In genomic region chr11:35243774-35244173, GRCh38 we compare ENCODE assay signal across 36 cellular contexts.
"Had no signal": no experiment of that assay in that cellular context is flagged by ENCODE, and none has a peak within 500 bp of the region (broad histone marks: within the 10 kb centered on the region; RNA-seq: fewer than 3 reads in every experiment).

No MANE protein-coding gene starts in this region.

- H3K4me1 ChIP-seq: adrenal gland, breast epithelium, colonic mucosa had no signal

- H3K4me3 Mint-ChIP-seq: activated B cell treated with CpG ODN at 0.5 μM for 24 hours; activated CD8-positive, alpha-beta T cell treated with anti-CD3 and anti-CD28 coated beads for 36 hours; activated naive CD8-positive, alpha-beta T cell treated with anti-CD3 and anti-CD28 coated beads for 36 hours; activated T-cell treated with anti-CD3 and anti-CD28 coated beads, Interleukin-2, amount 50 U/mL, for 4 hours; brain; T-helper 1 cell treated with Interleukin-12 subunit alpha and Interleukin-12 subunit beta and Interleukin-4 antibody, amounts not matched to agents 30 μg/mL and 1 μg/mL, for 36 hours; T-helper 2 cell treated with Interferon-gamma antibody and Interleukin-4, amounts not matched to agents 5 μg/mL and 100 μg/mL, for 36 hours had no signal

- H3K9me3 ChIP-seq: adrenal gland, breast epithelium, colonic mucosa, esophagus squamous epithelium, gastroesophageal sphincter, heart right ventricle had no signal

- H3K27ac Mint-ChIP-seq: activated B cell treated with CpG ODN at 0.5 μM for 24 hours; brain; T-helper 2 cell treated with Interferon-gamma antibody and Interleukin-4, amounts not matched to agents 5 μg/mL and 100 μg/mL, for 36 hours had no signal

- FAIRE-seq: endometrium, endothelial cell of umbilical vein had no signal

- H3K36me3 ChIP-seq: adrenal gland, breast epithelium, cardiac muscle cell, colonic mucosa, esophagus squamous epithelium, gastroesophageal sphincter, heart right ventricle, WERI-Rb-1 had no signal

- H3K9me3 Mint-ChIP-seq: activated B cell treated with CpG ODN at 0.5 μM for 24 hours; activated T-helper 17 cell treated with anti-CD3 and anti-CD28 coated beads, Interleukin-2, amount 50 U/mL, for 72 hours; brain had no signal

- H3K27me3 Mint-ChIP-seq: activated B cell treated with CpG ODN at 0.5 μM for 24 hours; activated CD8-positive, alpha-beta T cell treated with anti-CD3 and anti-CD28 coated beads for 36 hours; activated naive CD4-positive, alpha-beta T cell treated with anti-CD3 and anti-CD28 coated beads, Interleukin-2, amount 50 U/mL, for 24 hours; activated naive CD8-positive, alpha-beta T cell treated with anti-CD3 and anti-CD28 coated beads, Interleukin-2, amount 50 U/mL, for 24 hours; activated T-helper 17 cell treated with anti-CD3 and anti-CD28 coated beads, Interleukin-2, amount 50 U/mL, for 72 hours had no signal

- H3K27me3 ChIP-seq: adrenal gland, breast epithelium, cardiac muscle cell, colonic mucosa, esophagus squamous epithelium, gastroesophageal sphincter, heart right ventricle had no signal

- H3K4me1 Mint-ChIP-seq: activated B cell treated with CpG ODN at 0.5 μM for 24 hours, brain had no signal

- DNase-seq: activated B cell treated with CpG ODN at 0.5 μM for 24 hours; activated CD4-positive, alpha-beta T cell treated with anti-CD3 and anti-CD28 coated beads for 48 hours; activated CD4-positive, alpha-beta T cell treated with anti-CD3 and anti-CD28 coated beads, Interleukin-2, amount 50 U/mL, for 1 hour; activated CD4-positive, alpha-beta T cell treated with anti-CD3 and anti-CD28 coated beads, Interleukin-2, amount 50 U/mL, for 48 hours; activated CD8-positive, alpha-beta memory T cell treated with anti-CD3 and anti-CD28 coated beads for 24 hours; activated CD8-positive, alpha-beta T cell treated with anti-CD3 and anti-CD28 coated beads for 36 hours; activated effector memory CD4-positive, alpha-beta T cell treated with Interleukin-2 at 50 U/mL for 16 hours; activated gamma-delta T cell treated with Interleukin-2 at 50 U/mL for 16 hours; activated naive CD4-positive, alpha-beta T cell treated with Interleukin-2 at 50 U/mL for 16 hours; activated naive CD8-positive, alpha-beta T cell treated with anti-CD3 and anti-CD28 coated beads for 36 hours; activated naive CD8-positive, alpha-beta T cell treated with anti-CD3 and anti-CD28 coated beads, Interleukin-2, amount 50 U/mL, for 24 hours; activated T-cell treated with anti-CD3 and anti-CD28 coated beads, Interleukin-2, amount 50 U/mL, for 4 hours; adrenal gland; amygdala; aorta; central memory CD4-positive, alpha-beta T cell; cerebellar nuclear complex; colonic mucosa; effector CD8-positive, alpha-beta T cell; esophagus squamous epithelium; foreskin melanocyte; heart right ventricle; T1000; WERI-Rb-1 had no signal

- H3K36me3 Mint-ChIP-seq: activated naive CD4-positive, alpha-beta T cell treated with anti-CD3 and anti-CD28 coated beads, Interleukin-2, amount 50 U/mL, for 24 hours; brain had no signal

- H3K27ac ChIP-seq: adrenal gland, breast epithelium, cardiac muscle cell, colonic mucosa, epithelial cell of prostate, esophagus squamous epithelium, gastroesophageal sphincter, WERI-Rb-1 had no signal

- H3K4me3 ChIP-seq: adrenal gland, breast epithelium, cardiac muscle cell, colonic mucosa, esophagus squamous epithelium, gastroesophageal sphincter, heart right ventricle had no signal

- ATAC-seq: activated CD4-positive, CD25-positive, alpha-beta regulatory T cell treated with anti-CD3 and anti-CD28 coated beads, Interleukin-2, amount 50 U/mL, for 24 hours; activated T-helper 17 cell treated with anti-CD3 and anti-CD28 coated beads, Interleukin-2, amount 50 U/mL, for 72 hours; gastroesophageal sphincter; heart right ventricle had no signal
